1 cellular context compared by ENCODE assay signal in genomic region chr21:42496120-42496838, GRCh38.
TF ChIP-seq lines count a peak whose summit lies in the region.

Gene RSPH1, minus strand, starts transcription at chr21:42496224. Its CDS starts 38 bp downstream, at chr21:42496186.

TF ChIP-seq in HepG2, 621 proteins besides CTCF, POLR2A, EP300 and RAD21 (continued from another document and continues in another):
- 0 out of 2 replicates have a peak, but pooled peaks have one; percentile 48 for TF ChIP-seq MXD1 (CRISPR knock-in tag; IDR thresholded peaks at IDR 0.05)
- TF ChIP-seq KLF15 (CRISPR knock-in tag; IDR thresholded peaks at IDR 0.05; ENCODE audit: borderline replicate concordance) = no peak
- no peak for TF ChIP-seq U2AF1 (optimal IDR thresholded peaks at IDR 0.05; ENCODE audit: low read depth, low read length)
- TF ChIP-seq ZNF841 (CRISPR knock-in tag; IDR thresholded peaks at IDR 0.05; ENCODE audit: borderline replicate concordance) = no peak
- TF ChIP-seq ISL2 (CRISPR knock-in tag; IDR thresholded peaks at IDR 0.05) = no peak
- no peak for TF ChIP-seq E2F5 (CRISPR knock-in tag; conservative IDR thresholded peaks at IDR 0.05)
- no peak for TF ChIP-seq ZNF780A (CRISPR knock-in tag; IDR thresholded peaks at IDR 0.05)
- no peak for TF ChIP-seq HINFP (CRISPR knock-in tag; IDR thresholded peaks at IDR 0.05; ENCODE audit: low read depth)
- no peak for TF ChIP-seq DMTF1 (CRISPR knock-in tag; IDR thresholded peaks at IDR 0.05)
- peak; percentile 91 for TF ChIP-seq CREB1 (IDR thresholded peaks at IDR 0.05)
- no peak for TF ChIP-seq CREB1 (CRISPR knock-in tag; IDR thresholded peaks at IDR 0.05)
- no peak for TF ChIP-seq ZNF564 (CRISPR knock-in tag; IDR thresholded peaks at IDR 0.05)
- TF ChIP-seq ZNF747 (CRISPR knock-in tag; IDR thresholded peaks at IDR 0.05; ENCODE audit: borderline replicate concordance) = no peak
- 0 out of 2 replicates have a peak, but pooled peaks have one; percentile 38 for TF ChIP-seq ZNF224 (CRISPR knock-in tag; IDR thresholded peaks at IDR 0.05)
- TF ChIP-seq NAIF1 (CRISPR knock-in tag; IDR thresholded peaks at IDR 0.05; ENCODE audit: borderline replicate concordance) = no peak
- TF ChIP-seq ZNF430 (CRISPR knock-in tag; IDR thresholded peaks at IDR 0.05) = no peak
- no peak for TF ChIP-seq EEA1 (CRISPR knock-in tag; IDR thresholded peaks at IDR 0.05; ENCODE audit: borderline replicate concordance)
- no peak for TF ChIP-seq ZNF724P (CRISPR knock-in tag; IDR thresholded peaks at IDR 0.05; ENCODE audit: borderline replicate concordance)
- no peak for TF ChIP-seq ZNF878 (CRISPR knock-in tag; IDR thresholded peaks at IDR 0.05)
- TF ChIP-seq ZNF615 (CRISPR knock-in tag; IDR thresholded peaks at IDR 0.05; ENCODE audit: borderline replicate concordance) = no peak
- no peak for TF ChIP-seq ZBTB4 (CRISPR knock-in tag; IDR thresholded peaks at IDR 0.05; ENCODE audit: borderline replicate concordance)
- TF ChIP-seq PCBP1 (IDR thresholded peaks at IDR 0.05; ENCODE audit: borderline replicate concordance, low read depth, low read length) = peak; percentile 15; the same call in 1 of the 2 replicates
- 0 out of 2 replicates have a peak, but pooled peaks have one; percentile 14 for TF ChIP-seq FOSL2 (CRISPR knock-in tag; IDR thresholded peaks at IDR 0.05)
- no peak for TF ChIP-seq EZH2 (conservative IDR thresholded peaks at IDR 0.05; ENCODE audit: low read depth, low read length)
- TF ChIP-seq ZNF510 (CRISPR knock-in tag; IDR thresholded peaks at IDR 0.05; ENCODE audit: low read depth) = no peak
- TF ChIP-seq ZNF530 (CRISPR knock-in tag; IDR thresholded peaks at IDR 0.05; ENCODE audit: low read depth) = no peak
- peak; percentile 38; the same call in 1 of the 2 replicates for TF ChIP-seq TFDP1 (CRISPR knock-in tag; IDR thresholded peaks at IDR 0.05; ENCODE audit: borderline replicate concordance)
- TF ChIP-seq MXD4 (CRISPR knock-in tag; IDR thresholded peaks at IDR 0.05) = no peak
- no peak for TF ChIP-seq PAF1 (CRISPR knock-in tag; IDR thresholded peaks at IDR 0.05)
- no peak for TF ChIP-seq ZGPAT (CRISPR knock-in tag; IDR thresholded peaks at IDR 0.05)
- no peak for TF ChIP-seq HOMEZ (CRISPR knock-in tag; IDR thresholded peaks at IDR 0.05; ENCODE audit: low read depth)
- no peak for TF ChIP-seq NFE2L2 (IDR thresholded peaks at IDR 0.05; ENCODE audit: low read length)
- TF ChIP-seq CHD4 (IDR thresholded peaks at IDR 0.05; ENCODE audit: borderline replicate concordance, low read length) = no peak
- TF ChIP-seq ZNF619 (CRISPR knock-in tag; IDR thresholded peaks at IDR 0.05) = no peak
- no peak for TF ChIP-seq MED13 (CRISPR knock-in tag; IDR thresholded peaks at IDR 0.05)
- no peak for TF ChIP-seq ZNF678 (CRISPR knock-in tag; IDR thresholded peaks at IDR 0.05)
- no peak for TF ChIP-seq MYPOP (CRISPR knock-in tag; IDR thresholded peaks at IDR 0.05)
- TF ChIP-seq RBFOX2 (IDR thresholded peaks at IDR 0.05; ENCODE audit: low read depth, low read length) = 0 out of 2 replicates have a peak, but pooled peaks have one; percentile 32
- no peak for TF ChIP-seq NFE2L1 (CRISPR knock-in tag; IDR thresholded peaks at IDR 0.05; ENCODE audit: borderline replicate concordance)
- no peak for TF ChIP-seq HES4 (CRISPR knock-in tag; IDR thresholded peaks at IDR 0.05; ENCODE audit: borderline replicate concordance)
- TF ChIP-seq ZNF558 (CRISPR knock-in tag; IDR thresholded peaks at IDR 0.05; ENCODE audit: borderline replicate concordance) = no peak
- no peak for TF ChIP-seq LRRFIP1 (CRISPR knock-in tag; conservative IDR thresholded peaks at IDR 0.05)
- no peak for TF ChIP-seq ZNF367 (CRISPR knock-in tag; IDR thresholded peaks at IDR 0.05; ENCODE audit: borderline replicate concordance)
- 0 out of 2 replicates have a peak, but pooled peaks have one; percentile 40 for TF ChIP-seq ELF3 (CRISPR knock-in tag; IDR thresholded peaks at IDR 0.05)
- no peak for TF ChIP-seq ZNF576 (CRISPR knock-in tag; IDR thresholded peaks at IDR 0.05)
- peak; percentile 38; the same call in 1 of the 2 replicates for TF ChIP-seq YEATS4 (CRISPR knock-in tag; IDR thresholded peaks at IDR 0.05; ENCODE audit: borderline replicate concordance)
- 0 out of 2 replicates have a peak, but pooled peaks have one; percentile 47 for TF ChIP-seq ZFP62 (CRISPR knock-in tag; IDR thresholded peaks at IDR 0.05)
- no peak for TF ChIP-seq ZNF296 (CRISPR knock-in tag; conservative IDR thresholded peaks at IDR 0.05)
